8 cellular contexts compared by ENCODE assay signal in the genomic region with DNA sequence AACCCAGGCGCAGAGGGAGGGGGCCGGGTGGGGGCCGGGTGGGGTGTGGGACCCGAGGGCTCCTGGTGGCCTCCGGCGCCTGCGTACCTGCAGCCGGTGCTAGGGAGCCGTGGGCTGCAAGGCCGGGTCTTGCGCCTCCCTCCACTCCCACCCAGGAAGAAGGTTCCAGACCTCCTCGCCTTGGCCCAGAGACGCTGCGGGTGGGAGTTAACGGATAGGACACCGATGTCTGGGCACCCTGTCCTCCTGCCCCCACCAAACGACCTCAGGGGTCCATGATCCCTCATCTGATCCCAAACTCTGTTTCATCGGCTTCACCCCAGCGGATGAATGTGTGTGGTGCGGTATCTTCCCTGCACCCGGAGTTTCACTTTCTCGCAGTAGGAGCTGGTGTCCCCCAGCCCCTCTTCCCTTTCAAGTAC. TPM values are rescaled to one million over a fixed set of nuclear protein-coding genes. Genes with fewer than 3 reads are reported as not detected.
DNase-seq lines count a peak whose midpoint lies in the region; ATAC-seq and TF ChIP-seq lines count a peak whose summit lies in the region.

No MANE protein-coding gene starts in this region.

- H3K18ac ChIP-seq in IMR-90 (ENCODE audit: low read depth, low read length), result no peak overlapping the region
- H3K18ac ChIP-seq in mesendoderm (ENCODE audit: low read length), result peak overlapping the region; percentile 77

- no peak for TF ChIP-seq CTCF in CD14-positive monocyte (IDR thresholded peaks at IDR 0.05)
- TF ChIP-seq CTCF in IMR-90 (conservative IDR thresholded peaks at IDR 0.05; ENCODE audit: low read depth, low read length), result no peak
- TF ChIP-seq CTCF in mammary epithelial cell (conservative IDR thresholded peaks at IDR 0.05 in 1 of 2, IDR thresholded peaks at IDR 0.05 in 1 of 2; ENCODE audit: extremely low read depth in 1 of 2, insufficient read depth in 1 of 2, low read depth in 1 of 2, low read length in 2 of 2), result no peak

- H3K9ac ChIP-seq in IMR-90 (ENCODE audit: low read depth, low read length) (peak overlapping the region; percentile 43), mammary epithelial cell (ENCODE audit: insufficient read depth, low read length) (no peak overlapping the region), mesendoderm (ENCODE audit: low read length) (peak overlapping the region; percentile 59)

- TF ChIP-seq RAD21 in IMR-90 (IDR thresholded peaks at IDR 0.05; ENCODE audit: low read length), result no peak

- no peaks in the 10 kb centered on the region for H3K9me1 ChIP-seq in IMR-90 (ENCODE audit: insufficient read depth, low read length)

- dilution Hi-C loops in IMR-90 (cut with HindIII; ENCODE audit: low sequenced_read_pairs, unreplicated experiment), result no loop called here
- dilution Hi-C loops in mammary epithelial cell (cut with HindIII; ENCODE audit: low sequenced_read_pairs), result no loop called here

- H4K91ac ChIP-seq in IMR-90 (ENCODE audit: insufficient read depth, low read depth, low read length), result no peak overlapping the region

- H3K14ac ChIP-seq in IMR-90 (replicated peaks; ENCODE audit: low read depth, low read length), result peak overlapping the region; percentile 12

- H3K27me3 Mint-ChIP-seq in CD14-positive monocyte (ENCODE audit: low read depth in 3 of 3), result peaks cover 78 to 87% (median 84%) of the 10 kb centered on the region in 3 donors

- H3K4ac ChIP-seq in IMR-90 (ENCODE audit: low read depth, low read length), result no peak overlapping the region
- no peak overlapping the region for H3K4ac ChIP-seq in mesendoderm (ENCODE audit: low read depth, low read length)

- WGBS in IMR-90 (ENCODE audit: extremely low coverage in 2 of 2, insufficient read length in 1 of 2), 2 experiments, result 0% methylated on average over 6 of the region's 22 CpGs; no CpG with 5 or more reads in 1 of the 2 experiments
- 0% methylated on average over 3 of the region's 22 CpGs for WGBS in mammary epithelial cell (ENCODE audit: low coverage, missing lambda C conversion rate)
- no CpG with 5 or more reads among the region's 22 CpGs for WGBS in mesendoderm (ENCODE audit: extremely low coverage, insufficient coverage, low lambda C conversion rate)
- WGBS in aorta, 2 donors, result 1 to 2% methylated on average over 21 to 22 of the region's 22 CpGs

- peak overlapping the region; percentile 83 for H3K4me2 ChIP-seq in IMR-90 (ENCODE audit: low read depth, low read length)
- H3K4me2 ChIP-seq in mammary epithelial cell (ENCODE audit: insufficient read depth, low read depth, low read length), result peak overlapping the region; percentile 90
- H3K4me2 ChIP-seq in mesendoderm (ENCODE audit: low read length), result peak overlapping the region; percentile 88

- peak overlapping the region; percentile 31 for H2AK9ac ChIP-seq in IMR-90 (replicated peaks; ENCODE audit: low read depth, low read length, poor library complexity)

- H4K8ac ChIP-seq in IMR-90 (ENCODE audit: low read depth in 2 of 2, low read length in 2 of 2), result no peak overlapping the region
- H4K8ac ChIP-seq in mesendoderm (ENCODE audit: low read depth, low read length), result no peak overlapping the region

- H3K9me3 ChIP-seq in IMR-90 (ENCODE audit: control insufficient read depth, insufficient read depth, low read length) (no peaks in the 10 kb centered on the region; the same call in 1 of the 2 replicates), mammary epithelial cell (replicated peaks; ENCODE audit: insufficient read depth, low read length) (peaks cover 3% of the 10 kb centered on the region), aorta (ENCODE audit: control insufficient read depth, low read length) (no peaks in the 10 kb centered on the region)

- H3K56ac ChIP-seq in IMR-90 (ENCODE audit: extremely low read depth, insufficient read depth, low read length) (peak overlapping the region; percentile 35; the same call in 1 of the 2 replicates), mesendoderm (ENCODE audit: low read length) (peak overlapping the region; percentile 85)

- CTCF ChIA-PET in IMR-90 (lab: Yijun Ruan, JAX) (no interaction called here), mammary epithelial cell (lab: Charles Lee; ENCODE audit: low non-redundant PET) (no interaction called here)

- peaks cover 9 to 23% of the 10 kb centered on the region in 2 donors for H3K36me3 Mint-ChIP-seq in CD14-positive monocyte

- no TSS peak for BruUV-seq in IMR-90 (replicated peaks; lab: Mats Ljungman, UMichigan)
- BruUV-seq in mammary epithelial cell (replicated peaks; lab: Mats Ljungman, UMichigan), result TSS peak; percentile 32

- ATAC-seq in IMR-90 (ENCODE audit: low read depth) (peak; percentile 6), aorta (ENCODE audit: low FRiP score) (peak; percentile 16), HG02798 (IDR thresholded peaks at IDR 0.05; ENCODE audit: poor library complexity, unreplicated experiment) (no peak)

- POLR2A ChIA-PET in IMR-90 (lab: Charles Lee; ENCODE audit: unreplicated experiment), result no interaction called here

- H3K4me1 ChIP-seq in IMR-90 (ENCODE audit: control insufficient read depth, insufficient read depth, low read length) (no peaks in the 10 kb centered on the region; the same call in 1 of the 2 replicates), mammary epithelial cell (ENCODE audit: insufficient read depth, low read length) (peaks cover 8% of the 10 kb centered on the region), mesendoderm (ENCODE audit: control insufficient read depth, low read depth, low read length) (peaks cover 10% of the 10 kb centered on the region), aorta (ENCODE audit: control insufficient read depth in 1 of 2, insufficient read depth in 2 of 2, low read length in 2 of 2) (no peaks in the 10 kb centered on the region)

- DNase-seq in CD14-positive monocyte (ENCODE audit: low spot score) (no peak), IMR-90 (peak; percentile 35), mammary epithelial cell (no peak), mesendoderm (no peak), aorta (no peak), GDM1 (lab: John Stamatoyannopoulos, UW) (no peak), T1000 (lab: John Stamatoyannopoulos, UW) (no peak)

- H3K27ac Mint-ChIP-seq in CD14-positive monocyte, result peak overlapping the region in 1 of 7 donors; percentile 76

- H2BK120ac ChIP-seq in IMR-90 (ENCODE audit: low read depth, low read length) (no peak overlapping the region), mesendoderm (ENCODE audit: low read depth, low read length) (no peak overlapping the region)

- H3K79me2 ChIP-seq in mammary epithelial cell (ENCODE audit: insufficient read depth, low read length) (no peaks in the 10 kb centered on the region), mesendoderm (ENCODE audit: control insufficient read depth, insufficient read depth, low read length) (no peaks in the 10 kb centered on the region)

- in situ Hi-C loops in IMR-90 (cut with MboI; ENCODE audit: low sequenced_read_pairs), result no loop called here
- in situ Hi-C loops in mammary epithelial cell (cut with MboI; ENCODE audit: low sequenced_read_pairs in 2 of 2), result loop anchor here in 1 of 2 donors (25.0 kb wide), 1 partner anchor 373 kb away; no protein-coding TSS in a partner anchor

- H2AFZ ChIP-seq in IMR-90 (replicated peaks; ENCODE audit: low read length, poor library complexity) (peak overlapping the region; percentile 94), mammary epithelial cell (ENCODE audit: low read depth, low read length) (peak overlapping the region; percentile 75)

- no peak overlapping the region for H2BK20ac ChIP-seq in IMR-90 (ENCODE audit: low read depth, low read length)

- no peaks in the 10 kb centered on the region for H4K20me1 ChIP-seq in IMR-90 (ENCODE audit: insufficient read depth, low read length)
- no peaks in the 10 kb centered on the region for H4K20me1 ChIP-seq in mammary epithelial cell (ENCODE audit: insufficient read depth, low read length)

- no peak overlapping the region for H2BK5ac ChIP-seq in IMR-90 (ENCODE audit: low read depth, low read length, poor library complexity, severe bottlenecking)
- H2BK5ac ChIP-seq in mesendoderm (ENCODE audit: low read length), result no peak overlapping the region

- H3K23ac ChIP-seq in IMR-90 (ENCODE audit: low read depth, low read length) (peak overlapping the region; percentile 26; the same call in 1 of the 2 replicates), mesendoderm (ENCODE audit: low read length) (peak overlapping the region; percentile 98)

- peak overlapping the region; percentile 77 to 95 for H3K4me3 Mint-ChIP-seq in CD14-positive monocyte

- H3K79me1 ChIP-seq in IMR-90 (ENCODE audit: low read depth in 1 of 2, low read length in 2 of 2), result peaks cover 3 to 11% of the 10 kb centered on the region in 2 experiments; a peak in 1 of 4 replicates
- no peaks in the 10 kb centered on the region for H3K79me1 ChIP-seq in mesendoderm (ENCODE audit: low read length)

- H3K36me3 ChIP-seq in IMR-90 (ENCODE audit: control insufficient read depth, insufficient read depth, low read length) (no peaks in the 10 kb centered on the region), mammary epithelial cell (ENCODE audit: insufficient read depth, low read length) (no peaks in the 10 kb centered on the region), mesendoderm (ENCODE audit: control insufficient read depth, insufficient read depth, low read length) (no peaks in the 10 kb centered on the region), aorta (ENCODE audit: control insufficient read depth in 1 of 2, insufficient read depth in 2 of 2, low read length in 1 of 2) (no peaks in the 10 kb centered on the region)

- H2BK15ac ChIP-seq in IMR-90 (ENCODE audit: low read depth, low read length) (no peak overlapping the region), mesendoderm (replicated peaks; ENCODE audit: low read depth) (no peak overlapping the region)

- peaks cover 37% of the 10 kb centered on the region for H3K4me1 Mint-ChIP-seq in CD14-positive monocyte

- 0 out of 2 replicates have a peak overlapping the region, but pooled peaks have one; percentile 13 for H2AK5ac ChIP-seq in IMR-90 (ENCODE audit: low read depth, low read length)
- H2AK5ac ChIP-seq in mesendoderm (ENCODE audit: low read length), result no peak overlapping the region

- no peak for TF ChIP-seq POLR2A in IMR-90 (IDR thresholded peaks at IDR 0.05; ENCODE audit: low read depth, low read length)

- peak overlapping the region; percentile 66 for H3K4me3 ChIP-seq in IMR-90 (ENCODE audit: insufficient read depth, low read depth, low read length)
- peak overlapping the region; percentile 24 to 33 (median 30) for H3K4me3 ChIP-seq in mammary epithelial cell (replicated peaks in 1 of 3; ENCODE audit: insufficient read depth in 1 of 3, low read depth in 2 of 3, low read length in 3 of 3)
- H3K4me3 ChIP-seq in mesendoderm (ENCODE audit: low read length), result peak overlapping the region; percentile 37
- peak overlapping the region; percentile 65 to 91 for H3K4me3 ChIP-seq in aorta (ENCODE audit: low read length in 2 of 2)

- intact Hi-C loops in CD14-positive monocyte (cut with micrococcal nuclease), result no loop called here
- intact Hi-C loops in IMR-90 (cut with micrococcal nuclease), result loop anchor here (2.0 to 5.0 kb wide), 2 partner anchors 183 to 372 kb away; no protein-coding TSS in a partner anchor
- intact Hi-C loops in mammary epithelial cell (cut with micrococcal nuclease), result no loop called here
- intact Hi-C loops in aorta (cut with DNase I), result no loop called here

- H3K9me3 Mint-ChIP-seq in CD14-positive monocyte, result peaks cover 10 to 57% (median 40%) of the 10 kb centered on the region in 7 donors

- peaks cover 40% of the 10 kb centered on the region for H3K27me3 ChIP-seq in IMR-90 (ENCODE audit: control insufficient read depth, insufficient read depth, low read length)
- peaks cover 58% of the 10 kb centered on the region for H3K27me3 ChIP-seq in mammary epithelial cell (ENCODE audit: insufficient read depth, low read length)
- peaks cover 47% of the 10 kb centered on the region for H3K27me3 ChIP-seq in mesendoderm (ENCODE audit: insufficient read depth, low read length, poor library complexity)
- no peaks in the 10 kb centered on the region for H3K27me3 ChIP-seq in aorta (ENCODE audit: control insufficient read depth in 1 of 2, insufficient read depth in 2 of 2, low read length in 1 of 2)

- H4K5ac ChIP-seq in IMR-90 (ENCODE audit: low read depth, low read length), result no peak overlapping the region
- H4K5ac ChIP-seq in mesendoderm (ENCODE audit: low read length), result no peak overlapping the region

- no peak overlapping the region; the same call in 1 of the 2 replicates for H3K27ac ChIP-seq in IMR-90 (ENCODE audit: insufficient read depth, low read length)
- no peak overlapping the region for H3K27ac ChIP-seq in mammary epithelial cell (ENCODE audit: insufficient read depth, low read depth, low read length)
- no peak overlapping the region for H3K27ac ChIP-seq in mesendoderm (ENCODE audit: low read depth, low read length)
- no peak overlapping the region for H3K27ac ChIP-seq in aorta (ENCODE audit: low read depth in 1 of 2, low read length in 2 of 2)

RNA-seq across cellular contexts. Expression of gene MSX1, which starts 0.9 kb away (rescaled TPM):
- not detected for polyA plus RNA-seq in CD14-positive monocyte
- total RNA-seq in IMR-90 (2012; rRNA removed), result 1.1 TPM in 2 replicates
- 3.9 and 6.0 TPM in 2 replicates for polyA plus RNA-seq in IMR-90 (2012; rRNA removed)
- polyA plus RNA-seq in IMR-90 (2012; cell fraction: cytosol; rRNA removed), result 4.7 and 6.7 TPM in 2 replicates
- 2.9 and 5.9 TPM in 2 replicates for polyA plus RNA-seq in IMR-90 (2012; cell fraction: nucleus; rRNA removed; ENCODE audit: low replicate concordance)
- 1 to 10 TPM in 1 of 2 donors, under 1 TPM in 1; 0.67 to 2.6 TPM for total RNA-seq in mammary epithelial cell
- 0.17 TPM for polyA plus RNA-seq in mammary epithelial cell
- polyA minus RNA-seq in mammary epithelial cell, result not detected
- polyA plus RNA-seq in mesendoderm (2013, experiment 1 of 2), result 1.4 TPM
- polyA plus RNA-seq in mesendoderm (2013, experiment 2 of 2), result 1.3 TPM
- 10 to 100 TPM in 1 of 2 donors, 1 to 10 TPM in 1; 4.5 to 14.5 TPM for total RNA-seq in aorta
- polyA plus RNA-seq in aorta, result 1 to 10 TPM; 3.8 to 4.8 TPM
